ENCODE assay signal across 1 cellular context in the genomic region with DNA sequence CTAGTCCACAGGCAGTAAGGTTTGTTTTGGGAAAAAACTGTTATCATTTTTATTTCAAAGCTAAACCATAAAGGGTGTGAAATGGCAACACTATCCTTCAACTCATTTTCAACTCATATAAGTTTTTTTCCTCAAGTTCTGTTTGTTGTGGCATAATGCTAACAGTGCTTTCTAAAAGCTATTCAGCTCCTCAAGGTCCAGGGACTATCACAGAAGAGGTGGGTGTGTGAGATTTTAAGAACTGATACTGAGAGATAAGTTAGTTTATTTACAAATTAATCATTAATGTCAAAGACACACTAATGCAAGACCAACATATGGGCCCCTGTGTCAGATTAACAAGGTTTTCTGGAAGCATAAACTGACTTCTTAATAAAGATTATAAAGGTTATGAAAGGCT.
TF ChIP-seq lines count a peak whose summit lies in the region.

No MANE protein-coding gene starts in this region.

TF ChIP-seq in GM12878, 131 proteins besides CTCF, POLR2A, EP300 and RAD21 (continued from another document):
- TF ChIP-seq, protein P1, sequence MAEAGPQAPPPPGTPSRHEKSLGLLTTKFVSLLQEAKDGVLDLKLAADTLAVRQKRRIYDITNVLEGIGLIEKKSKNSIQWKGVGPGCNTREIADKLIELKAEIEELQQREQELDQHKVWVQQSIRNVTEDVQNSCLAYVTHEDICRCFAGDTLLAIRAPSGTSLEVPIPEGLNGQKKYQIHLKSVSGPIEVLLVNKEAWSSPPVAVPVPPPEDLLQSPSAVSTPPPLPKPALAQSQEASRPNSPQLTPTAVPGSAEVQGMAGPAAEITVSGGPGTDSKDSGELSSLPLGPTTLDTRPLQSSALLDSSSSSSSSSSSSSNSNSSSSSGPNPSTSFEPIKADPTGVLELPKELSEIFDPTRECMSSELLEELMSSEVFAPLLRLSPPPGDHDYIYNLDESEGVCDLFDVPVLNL (IDR thresholded peaks at IDR 0.05; ENCODE audit: low read depth, low read length): no peak
- TF ChIP-seq TBL1XR1 (IDR thresholded peaks at IDR 0.05; ENCODE audit: low read depth, low read length): no peak
TF ChIP-seq in GM12878: peak in this region for 0.
